Comparison of ENCODE assay signal across 17 cellular contexts in genomic region chr1:24927473-24927872, GRCh38. TPM values are rescaled to one million over a fixed set of nuclear protein-coding genes. Genes with fewer than 3 reads are reported as not detected.
DNase-seq lines count a peak whose midpoint lies in the region; ATAC-seq, FAIRE-seq and TF ChIP-seq lines count a peak whose summit lies in the region.
"Had no signal": no experiment of that assay in that cellular context is flagged by ENCODE, and none has a peak within 500 bp of the region (broad histone marks: within the 10 kb centered on the region; RNA-seq: fewer than 3 reads in every experiment).

No MANE protein-coding gene starts in this region.

- DNase-seq in activated CD4-positive, alpha-beta T cell treated with anti-CD3 and anti-CD28 coated beads for 36 hours = no peak
- no peak for DNase-seq in activated CD4-positive, alpha-beta T cell treated with anti-CD3 and anti-CD28 coated beads for 1 hour
- DNase-seq in astrocyte (ENCODE audit: low read depth) (no peak), NCI-H69 (lab: John Stamatoyannopoulos, UW) (no peak), endothelial cell (ENCODE audit: low spot score) (no peak), D341Med (ENCODE audit: low spot score) (no peak)
- DNase-seq: 8988T, cerebellar nuclear complex, hippocampal formation, left ventricle myocardium inferior, NCI-H1048, NCI-H510A, SHP77, transverse colon had no signal

- H2AFZ ChIP-seq in Loucy (ENCODE audit: low read length) (no peak overlapping the region), astrocyte (ENCODE audit: low read depth, low read length) (no peak overlapping the region)

- POLR2A ChIA-PET in activated CD4-positive, alpha-beta T cell treated with anti-CD3 and anti-CD28 coated beads for 36 hours (lab: Charles Lee) = interaction anchor here (0.9 to 2.1 kb wide), 5 partner anchors 16 to 95 kb away, joined by 3 to 7 read pairs (median 3); no protein-coding TSS in a partner anchor

- H3K27me3 ChIP-seq in Loucy (ENCODE audit: insufficient read depth, low read length, poor library complexity, severe bottlenecking) (no peaks in the 10 kb centered on the region), astrocyte (ENCODE audit: insufficient read depth, low read length) (peaks cover 77% of the 10 kb centered on the region)

- intact Hi-C loops in activated CD4-positive, alpha-beta T cell treated with anti-CD3 and anti-CD28 coated beads for 36 hours (cut with DNase I, micrococcal nuclease) = loop anchor here in 1 of 2 experiments (5.0 kb wide), 1 partner anchor 320 kb away; the partner anchor contains the start of gene RSRP1

- H3K9ac ChIP-seq in Loucy (ENCODE audit: low read depth, low read length, poor library complexity, severe bottlenecking) = peak overlapping the region; percentile 85
- no peak overlapping the region for H3K9ac ChIP-seq in astrocyte (ENCODE audit: low read length)

- H3K4me3 ChIP-seq in Loucy (ENCODE audit: low read length, poor library complexity, severe bottlenecking) (peak overlapping the region; percentile 84), astrocyte (ENCODE audit: insufficient read depth, low read depth, low read length) (no peak overlapping the region), skin epidermis (peak overlapping the region; percentile 33 to 62 (median 56))

- H3K9me2 ChIP-seq in Loucy (replicated peaks; ENCODE audit: low read depth, low read length) = no peaks in the 10 kb centered on the region

- H3K4me1 ChIP-seq in Loucy (ENCODE audit: insufficient read depth, low read length, poor library complexity, severe bottlenecking) (peaks cover 55% of the 10 kb centered on the region), astrocyte (ENCODE audit: insufficient read depth, low read length) (peaks cover 2% of the 10 kb centered on the region)

- H4K20me1 ChIP-seq in Loucy (ENCODE audit: insufficient read depth, low read length, poor library complexity, severe bottlenecking) (peaks cover 64% of the 10 kb centered on the region), astrocyte (ENCODE audit: insufficient read depth, low read length) (peaks cover 24% of the 10 kb centered on the region)

- CTCF ChIA-PET in activated CD4-positive, alpha-beta T cell treated with anti-CD3 and anti-CD28 coated beads for 36 hours (lab: Charles Lee) = interaction anchor here (0.6 to 9.6 kb wide), 8 partner anchors 25 to 174 kb away, joined by 3 to 109 read pairs (median 4); no protein-coding TSS in a partner anchor

- H3K79me2 ChIP-seq in Loucy (ENCODE audit: insufficient read depth, low read length) (peaks cover 87% of the 10 kb centered on the region), astrocyte (ENCODE audit: insufficient read depth, low read length) (no peaks in the 10 kb centered on the region)

- ATAC-seq in activated CD4-positive, alpha-beta T cell treated with anti-CD3 and anti-CD28 coated beads for 36 hours = no peak

- H3F3A ChIP-seq in Loucy (ENCODE audit: low read depth) = no peaks in the 10 kb centered on the region

- peak overlapping the region; percentile 80 for H3K4me3 Mint-ChIP-seq in activated CD4-positive, alpha-beta T cell treated with anti-CD3 and anti-CD28 coated beads for 36 hours
- peak overlapping the region; percentile 40 for H3K4me3 Mint-ChIP-seq in astrocyte (ENCODE audit: unreplicated experiment)
- no peak overlapping the region for H3K4me3 Mint-ChIP-seq in endothelial cell (ENCODE audit: unreplicated experiment)

- peak overlapping the region; percentile 91 for H3K27ac Mint-ChIP-seq in activated CD4-positive, alpha-beta T cell treated with anti-CD3 and anti-CD28 coated beads for 36 hours
- H3K27ac Mint-ChIP-seq in astrocyte (ENCODE audit: unreplicated experiment) (no peak overlapping the region), endothelial cell (ENCODE audit: unreplicated experiment) (no peak overlapping the region)

- H3K4me2 ChIP-seq in Loucy (ENCODE audit: low read depth, low read length, poor library complexity, severe bottlenecking) (peak overlapping the region; percentile 93), astrocyte (ENCODE audit: low read length) (no peak overlapping the region)

- FAIRE-seq in astrocyte (lab: Jason Lieb, UNC) = no peak

- H3K4me1 Mint-ChIP-seq in activated CD4-positive, alpha-beta T cell treated with anti-CD3 and anti-CD28 coated beads for 36 hours = peaks cover 64% of the 10 kb centered on the region
- H3K4me1 Mint-ChIP-seq in astrocyte (ENCODE audit: low read depth, unreplicated experiment) (peaks cover 1% of the 10 kb centered on the region), endothelial cell (ENCODE audit: unreplicated experiment) (peaks cover 28% of the 10 kb centered on the region)

- no peaks in the 10 kb centered on the region for H3K9me3 Mint-ChIP-seq in activated CD4-positive, alpha-beta T cell treated with anti-CD3 and anti-CD28 coated beads for 36 hours (ENCODE audit: low read depth)
- peaks cover 10% of the 10 kb centered on the region for H3K9me3 Mint-ChIP-seq in astrocyte (ENCODE audit: unreplicated experiment)
- H3K9me3 Mint-ChIP-seq in endothelial cell (ENCODE audit: unreplicated experiment) = no peaks in the 10 kb centered on the region

- H3K36me3 ChIP-seq in Loucy (ENCODE audit: insufficient read depth, low read length) (peaks cover 38% of the 10 kb centered on the region; the same call in 1 of the 2 replicates), astrocyte (ENCODE audit: insufficient read depth, low read length) (no peaks in the 10 kb centered on the region)
- H3K36me3 ChIP-seq: esophagus muscularis mucosa, left ventricle myocardium inferior, transverse colon had no signal

- TF ChIP-seq CTCF in Loucy (conservative IDR thresholded peaks at IDR 0.05; ENCODE audit: low read length) = no peak
- no peak for TF ChIP-seq CTCF in astrocyte (IDR thresholded peaks at IDR 0.05; ENCODE audit: insufficient read depth, low read depth, low read length)
- no peak for TF ChIP-seq CTCF in endothelial cell (IDR thresholded peaks at IDR 0.05; ENCODE audit: unreplicated experiment)

- no peaks in the 10 kb centered on the region for H3K27me3 Mint-ChIP-seq in activated CD4-positive, alpha-beta T cell treated with anti-CD3 and anti-CD28 coated beads for 36 hours
- H3K27me3 Mint-ChIP-seq in astrocyte (ENCODE audit: low read depth, unreplicated experiment) (peaks cover 73% of the 10 kb centered on the region), endothelial cell (ENCODE audit: unreplicated experiment) (peaks cover 14% of the 10 kb centered on the region)

- peaks cover 74% of the 10 kb centered on the region for H3K36me3 Mint-ChIP-seq in activated CD4-positive, alpha-beta T cell treated with anti-CD3 and anti-CD28 coated beads for 36 hours (ENCODE audit: low read depth)
- peaks cover 8% of the 10 kb centered on the region for H3K36me3 Mint-ChIP-seq in astrocyte (ENCODE audit: low read depth, unreplicated experiment)
- H3K36me3 Mint-ChIP-seq in endothelial cell (ENCODE audit: low read depth, unreplicated experiment) = peaks cover 3% of the 10 kb centered on the region

- no peak overlapping the region for H3K27ac ChIP-seq in astrocyte (ENCODE audit: low read depth, low read length)
- peak overlapping the region in 20 of 21 experiments; percentile 11 to 97 (median 82) for H3K27ac ChIP-seq in skin epidermis
- H3K27ac ChIP-seq: esophagus muscularis mucosa, left ventricle myocardium inferior had no signal

- H3K9me3 ChIP-seq in Loucy (ENCODE audit: insufficient read depth, low read depth, low read length) = no peaks in the 10 kb centered on the region
- no peaks in the 10 kb centered on the region for H3K9me3 ChIP-seq in astrocyte (ENCODE audit: insufficient read depth, low read depth, low read length)
- H3K9me3 ChIP-seq: esophagus muscularis mucosa, left ventricle myocardium inferior, transverse colon had no signal

RNA-seq across cellular contexts. Expression of gene RUNX3, which starts 2.6 kb away (rescaled TPM):
- 100 to 1,000 TPM; 156 to 167 TPM for total RNA-seq in activated CD4-positive, alpha-beta T cell treated with anti-CD3 and anti-CD28 coated beads for 36 hours
- 2.1 and 2.5 TPM in 2 replicates for total RNA-seq in astrocyte
- 1.8 TPM for total RNA-seq in endothelial cell (ENCODE audit: unreplicated experiment)

Comparison
In these comparisons a context has a peak if more than half of its experiments do, and no peak if none do; other contexts are left out.
1. RNA of gene RUNX3, which starts 2.6 kb away (total RNA-seq): 156 to 167 TPM in activated CD4-positive, alpha-beta T cell treated with anti-CD3 and anti-CD28 coated beads for 36 hours; 2.1 to 2.5 TPM in astrocyte and 1.8 TPM in endothelial cell (single experiment); every median in the first group is over 10 times any median in the second.